In the genomic region with DNA sequence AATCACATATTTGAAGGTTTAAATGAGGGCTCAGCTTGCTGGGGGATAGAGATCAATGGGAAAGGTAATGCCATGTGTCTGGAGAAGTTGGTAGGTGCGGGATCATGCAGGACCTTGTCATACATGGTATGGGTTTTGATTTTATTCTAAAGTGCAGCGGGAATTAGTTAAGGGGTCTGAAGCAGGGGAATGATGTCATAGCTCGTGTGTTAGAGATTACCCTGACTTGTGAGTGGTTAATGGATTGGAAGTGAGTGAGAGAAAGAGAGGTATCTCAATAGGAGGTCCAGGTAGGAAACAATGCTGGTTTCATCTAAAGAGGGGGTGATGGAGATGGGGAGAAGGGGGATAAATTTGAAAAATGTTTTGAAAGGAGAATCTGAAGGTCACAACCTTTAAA, we compare ENCODE assay signal across 29 cellular contexts.
"Had no signal": no experiment of that assay in that cellular context is flagged by ENCODE, and none has a peak within 500 bp of the region (broad histone marks: within the 10 kb centered on the region; RNA-seq: fewer than 3 reads in every experiment).

No MANE protein-coding gene starts in this region.

- FAIRE-seq: urothelium cell line had no signal

- H3K9me3 Mint-ChIP-seq: type B pancreatic cell had no signal

- H3K27me3 ChIP-seq: stomach, testis, thyroid gland, tibial nerve, transverse colon, upper lobe of left lung, upper lobe of right lung, uterus, vagina had no signal

- ATAC-seq: stimulated activated effector memory CD8-positive, alpha-beta T cell treated with anti-CD3 and anti-CD28 coated beads, Interleukin-12 subunit alpha, Interleukin-12 subunit beta, amount 100 ng/mL, for 72 hours; stimulated activated memory B cell treated with anti-CD40 and anti-IgM and Interleukin-4, amounts not matched to agents 10 μg/mL and 1 μg/mL and 100 μg/mL, for 72 hours; stimulated activated naive B cell treated with anti-CD40 and anti-IgM and Interleukin-4, amounts not matched to agents 10 μg/mL and 1 μg/mL and 100 μg/mL, for 72 hours; stimulated activated naive CD8-positive, alpha-beta T cell treated with anti-CD3 and anti-CD28 coated beads, Interleukin-15, amount 100 ng/mL, for 72 hours; stimulated activated naive CD8-positive, alpha-beta T cell treated with anti-CD3 and anti-CD28 coated beads, Interleukin-15, Interleukin-2, amounts not matched to agents 100 U/mL and 50 U/mL, for 24 hours; upper lobe of right lung had no signal

- H3K4me3 ChIP-seq: stomach, suprapubic skin, testis, thoracic aorta, thyroid gland, tibial artery, tibial nerve, transverse colon, upper lobe of left lung, upper lobe of right lung, uterus, vagina had no signal

- H3K4me1 Mint-ChIP-seq: stimulated activated effector memory CD8-positive, alpha-beta T cell treated with anti-CD3 and anti-CD28 coated beads, Interleukin-12 subunit alpha, Interleukin-12 subunit beta, amount 100 ng/mL, for 72 hours; stimulated activated memory B cell treated with anti-CD40 and anti-IgM and Interleukin-4, amounts not matched to agents 10 μg/mL and 1 μg/mL and 100 μg/mL, for 72 hours; stimulated activated naive B cell treated with anti-CD40 and anti-IgM and Interleukin-4, amounts not matched to agents 10 μg/mL and 1 μg/mL and 100 μg/mL, for 72 hours; stimulated activated naive CD8-positive, alpha-beta T cell treated with anti-CD3 and anti-CD28 coated beads, Interleukin-15, amount 100 ng/mL, for 72 hours had no signal

- H3K36me3 Mint-ChIP-seq: stimulated activated effector memory CD8-positive, alpha-beta T cell treated with anti-CD3 and anti-CD28 coated beads, Interleukin-12 subunit alpha, Interleukin-12 subunit beta, amount 100 ng/mL, for 72 hours; stimulated activated memory B cell treated with anti-CD40 and anti-IgM and Interleukin-4, amounts not matched to agents 10 μg/mL and 1 μg/mL and 100 μg/mL, for 72 hours; stimulated activated naive B cell treated with anti-CD40 and anti-IgM and Interleukin-4, amounts not matched to agents 10 μg/mL and 1 μg/mL and 100 μg/mL, for 72 hours; type B pancreatic cell had no signal

- H3K36me3 ChIP-seq: stomach, suprapubic skin, thoracic aorta, thyroid gland, tibial artery, tibial nerve, transverse colon, upper lobe of left lung, upper lobe of right lung, uterus, vagina had no signal

- H3K27me3 Mint-ChIP-seq: type B pancreatic cell had no signal

- H3K27ac Mint-ChIP-seq: stimulated activated effector memory CD8-positive, alpha-beta T cell treated with anti-CD3 and anti-CD28 coated beads, Interleukin-12 subunit alpha, Interleukin-12 subunit beta, amount 100 ng/mL, for 72 hours; stimulated activated memory B cell treated with anti-CD40 and anti-IgM and Interleukin-4, amounts not matched to agents 10 μg/mL and 1 μg/mL and 100 μg/mL, for 72 hours; stimulated activated naive B cell treated with anti-CD40 and anti-IgM and Interleukin-4, amounts not matched to agents 10 μg/mL and 1 μg/mL and 100 μg/mL, for 72 hours; stimulated activated naive CD8-positive, alpha-beta T cell treated with anti-CD3 and anti-CD28 coated beads, Interleukin-15, amount 100 ng/mL, for 72 hours; stimulated activated naive CD8-positive, alpha-beta T cell treated with anti-CD3 and anti-CD28 coated beads, Interleukin-15, Interleukin-2, amounts not matched to agents 100 ng/mL and 50 ng/mL, for 24 hours; type B pancreatic cell had no signal

- H3K27ac ChIP-seq: stomach, suprapubic skin, testis, thoracic aorta, thyroid gland, tibial artery, tibial nerve, transverse colon, upper lobe of left lung, upper lobe of right lung, uterus, vagina had no signal

- H3K4me3 Mint-ChIP-seq: stimulated activated effector memory CD8-positive, alpha-beta T cell treated with anti-CD3 and anti-CD28 coated beads, Interleukin-12 subunit alpha, Interleukin-12 subunit beta, amount 100 ng/mL, for 72 hours; stimulated activated memory B cell treated with anti-CD40 and anti-IgM and Interleukin-4, amounts not matched to agents 10 μg/mL and 1 μg/mL and 100 μg/mL, for 72 hours; stimulated activated naive B cell treated with anti-CD40 and anti-IgM and Interleukin-4, amounts not matched to agents 10 μg/mL and 1 μg/mL and 100 μg/mL, for 72 hours; stimulated activated naive CD8-positive, alpha-beta T cell treated with anti-CD3 and anti-CD28 coated beads, Interleukin-15, amount 100 ng/mL, for 72 hours; stimulated activated naive CD8-positive, alpha-beta T cell treated with anti-CD3 and anti-CD28 coated beads, Interleukin-15, Interleukin-2, amounts not matched to agents 100 ng/mL and 50 ng/mL, for 24 hours; type B pancreatic cell had no signal

- DNase-seq: stimulated activated CD4-positive, alpha-beta T cell treated with anti-CD3 and anti-CD28 coated beads, Interleukin-2, amount 100 ng/mL, for 48 hours; stimulated activated CD4-positive, alpha-beta T cell treated with anti-CD3 and anti-CD28 coated beads, Interleukin-4, amount 100 ng/mL, for 1 hour; stimulated activated CD4-positive, alpha-beta T cell treated with anti-CD3 and anti-CD28 coated beads, Interleukin-4, amount 100 ng/mL, for 24 hours; stimulated activated CD4-positive, alpha-beta T cell treated with anti-CD3 and anti-CD28 coated beads, Interleukin-4, amount 100 ng/mL, for 4 hours; stimulated activated CD8-positive, alpha-beta memory T cell treated with anti-CD3 and anti-CD28 coated beads, Interleukin-4, amount 100 ng/mL, for 48 hours; stimulated activated naive B cell treated with anti-CD40 and anti-IgM and Interleukin-4, amounts not matched to agents 10 μg/mL and 1 μg/mL and 100 μg/mL, for 72 hours; stimulated activated naive CD4-positive, alpha-beta T cell; stimulated activated naive CD4-positive, alpha-beta T cell treated with Interleukin-2 at 50 U/mL for 16 hours; stimulated activated naive CD8-positive, alpha-beta T cell treated with anti-CD3 and anti-CD28 coated beads, Interleukin-15, amount 100 ng/mL, for 72 hours; stimulated activated naive CD8-positive, alpha-beta T cell treated with anti-CD3 and anti-CD28 coated beads, Interleukin-15, Interleukin-2, amounts not matched to agents 100 U/mL and 50 U/mL, for 24 hours; stomach; substantia nigra; testis; thyroid gland; tibial artery; transverse colon; trophoblast cell; upper lobe of left lung; upper lobe of right lung; uterus had no signal

- H3K4me1 ChIP-seq: stomach, suprapubic skin, testis, thyroid gland, tibial artery, tibial nerve, transverse colon, upper lobe of left lung, upper lobe of right lung, uterus, vagina had no signal

- H3K9me3 ChIP-seq: suprapubic skin, testis, thoracic aorta, thyroid gland, upper lobe of right lung, uterus, vagina had no signal
